ENCODE assay signal across 16 cellular contexts in the genomic region with DNA sequence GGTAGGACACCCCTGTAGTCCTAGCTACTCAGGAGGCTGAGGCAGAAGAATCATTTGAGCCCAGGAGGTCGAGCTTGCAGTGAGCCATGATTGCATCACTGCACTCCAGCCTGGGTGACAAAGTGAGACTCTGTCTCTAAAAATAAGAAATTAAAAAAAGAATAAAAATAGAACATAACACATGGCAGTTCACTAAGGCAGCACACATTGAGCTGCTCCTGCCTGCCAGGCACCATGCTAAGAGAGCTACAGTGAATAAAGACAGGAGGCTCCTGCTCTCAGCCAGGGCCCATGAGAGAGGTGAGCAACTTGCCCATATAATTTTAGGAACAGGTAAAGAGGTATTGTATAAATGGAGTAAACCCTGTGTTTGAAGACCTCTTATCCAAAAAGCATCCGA.
"Had no signal": no experiment of that assay in that cellular context is flagged by ENCODE, and none has a peak within 500 bp of the region (broad histone marks: within the 10 kb centered on the region; RNA-seq: fewer than 3 reads in every experiment).

No MANE protein-coding gene starts in this region.

- H3K4me3 ChIP-seq: esophagus squamous epithelium, mucosa of descending colon, neural progenitor cell, ovary, right lobe of liver, stomach, thoracic aorta, transverse colon had no signal

- H3K27ac ChIP-seq: epithelial cell of prostate, esophagus squamous epithelium, neural progenitor cell, ovary, right lobe of liver, stomach, thoracic aorta, transverse colon had no signal

- H3K36me3 ChIP-seq: esophagus squamous epithelium, neural progenitor cell, ovary, right lobe of liver, stomach, thoracic aorta, transverse colon had no signal

- H3K4me1 ChIP-seq: esophagus squamous epithelium, neural progenitor cell, right lobe of liver, stomach, transverse colon had no signal

- ATAC-seq: effector memory CD8-positive, alpha-beta T cell; mucosa of descending colon; natural killer cell treated with Interleukin-12 subunit alpha and Interleukin-12 subunit beta and Interleukin-15 and Interleukin-18, amount 100 ng/mL, for 72 hours; right lobe of liver had no signal

- DNase-seq: effector memory CD8-positive, alpha-beta T cell; esophagus squamous epithelium; foreskin fibroblast; islet precursor cell; mammary epithelial cell; mucosa of descending colon; ovary; right lobe of liver; stimulated activated naive CD4-positive, alpha-beta T cell; stomach; substantia nigra; transverse colon had no signal

- H3K27me3 ChIP-seq: esophagus squamous epithelium, neural progenitor cell, ovary, right lobe of liver, stomach, transverse colon had no signal

- H3K9me3 ChIP-seq: esophagus squamous epithelium, mucosa of descending colon, ovary, right lobe of liver, stomach, thoracic aorta, transverse colon had no signal
